In the genomic region with DNA sequence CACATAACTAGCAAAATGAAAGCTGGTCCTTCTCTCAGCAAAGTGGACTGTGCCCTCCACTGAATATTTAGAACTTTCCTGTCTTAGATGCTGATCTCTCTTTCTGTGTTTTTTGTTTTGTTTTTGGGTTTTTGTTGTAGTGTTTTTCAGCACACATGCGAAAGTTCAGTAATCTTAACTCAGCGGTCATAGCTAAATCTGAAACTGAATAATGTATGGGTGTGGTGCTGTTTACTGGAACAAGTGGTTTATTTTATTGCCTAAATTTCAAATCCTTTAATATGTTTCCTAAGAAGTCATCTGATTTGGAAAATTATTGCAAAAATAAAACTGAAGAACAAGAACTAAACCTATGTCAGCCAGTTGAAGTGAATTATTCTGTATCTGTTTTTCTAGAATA, we compare ENCODE assay signal across 25 cellular contexts.
"Had no signal": no experiment of that assay in that cellular context is flagged by ENCODE, and none has a peak within 500 bp of the region (broad histone marks: within the 10 kb centered on the region; RNA-seq: fewer than 3 reads in every experiment).

No MANE protein-coding gene starts in this region.

- H3K27ac ChIP-seq: adrenal gland, epithelial cell of prostate, psoas muscle, right lobe of liver, thyroid gland had no signal

- H3K4me3 Mint-ChIP-seq: activated CD4-positive, alpha-beta memory T cell treated with anti-CD3 and anti-CD28 coated beads, Interleukin-2, amount 10 ng/mL, durations not matched to agents 7 days and 5 days; activated T-cell treated with anti-CD3 and anti-CD28 coated beads, Interleukin-2, amount 50 U/mL, for 24 hours; central memory CD8-positive, alpha-beta T cell; natural killer cell treated with Interleukin-12 subunit alpha and Interleukin-12 subunit beta and Interleukin-15 and Interleukin-18, amount 100 ng/mL, for 72 hours; stimulated activated effector memory CD8-positive, alpha-beta T cell treated with anti-CD3 and anti-CD28 coated beads, Interleukin-12 subunit alpha, Interleukin-12 subunit beta, amount 100 ng/mL, for 72 hours; T-helper 17 cell; WTC11 had no signal

- H3K9me3 ChIP-seq: adrenal gland, body of pancreas, psoas muscle, right lobe of liver, thyroid gland had no signal

- ATAC-seq: left ventricle myocardium superior; natural killer cell treated with Interleukin-12 subunit alpha and Interleukin-12 subunit beta and Interleukin-15 and Interleukin-18, amount 100 ng/mL, for 72 hours; psoas muscle; right lobe of liver; stimulated activated effector memory CD8-positive, alpha-beta T cell treated with anti-CD3 and anti-CD28 coated beads, Interleukin-12 subunit alpha, Interleukin-12 subunit beta, amount 100 ng/mL, for 72 hours; T-helper 17 cell; WTC11 had no signal

- H3K4me3 ChIP-seq: adrenal gland, body of pancreas, psoas muscle, right lobe of liver, thyroid gland had no signal

- DNase-seq: activated CD4-positive, alpha-beta memory T cell treated with anti-CD3 and anti-CD28 coated beads, Interleukin-2, amount 10 ng/mL, durations not matched to agents 7 days and 5 days; activated CD4-positive, alpha-beta T cell treated with anti-CD3 and anti-CD28 coated beads for 4 hours; activated effector memory CD4-positive, alpha-beta T cell treated with Interleukin-2 at 50 U/mL for 16 hours; activated naive CD4-positive, alpha-beta T cell treated with anti-CD3 and anti-CD28 coated beads, Interleukin-2, amount 50 U/mL, for 16 hours; activated T-cell treated with anti-CD3 and anti-CD28 coated beads, Interleukin-2, amount 50 U/mL, for 24 hours; adrenal gland; body of pancreas; cortex of kidney; effector CD8-positive, alpha-beta T cell; hippocampal formation; kidney; left ventricle myocardium superior; mesendoderm; occipital lobe; psoas muscle; right lobe of liver; stimulated activated CD4-positive, alpha-beta T cell treated with anti-CD3 and anti-CD28 coated beads, Interleukin-12 subunit alpha, Interleukin-12 subunit beta, amount 100 ng/mL, for 4 hours; stimulated activated CD4-positive, alpha-beta T cell treated with anti-CD3 and anti-CD28 coated beads, Interleukin-2, amount 100 ng/mL, for 24 hours; T-helper 17 cell; thyroid gland had no signal

- H3K36me3 ChIP-seq: adrenal gland, right lobe of liver, thyroid gland had no signal

- H3K27me3 Mint-ChIP-seq: activated CD4-positive, alpha-beta memory T cell treated with anti-CD3 and anti-CD28 coated beads, Interleukin-2, amount 10 ng/mL, durations not matched to agents 7 days and 5 days; activated T-cell treated with anti-CD3 and anti-CD28 coated beads, Interleukin-2, amount 50 U/mL, for 24 hours; central memory CD8-positive, alpha-beta T cell; natural killer cell treated with Interleukin-12 subunit alpha and Interleukin-12 subunit beta and Interleukin-15 and Interleukin-18, amount 100 ng/mL, for 72 hours; T-helper 17 cell had no signal

- H3K27ac Mint-ChIP-seq: activated CD4-positive, alpha-beta memory T cell treated with anti-CD3 and anti-CD28 coated beads, Interleukin-2, amount 10 ng/mL, durations not matched to agents 7 days and 5 days; activated T-cell treated with anti-CD3 and anti-CD28 coated beads, Interleukin-2, amount 50 U/mL, for 24 hours; natural killer cell treated with Interleukin-12 subunit alpha and Interleukin-12 subunit beta and Interleukin-15 and Interleukin-18, amount 100 ng/mL, for 72 hours; stimulated activated effector memory CD8-positive, alpha-beta T cell treated with anti-CD3 and anti-CD28 coated beads, Interleukin-12 subunit alpha, Interleukin-12 subunit beta, amount 100 ng/mL, for 72 hours; T-helper 17 cell; WTC11 had no signal

- H3K4me1 ChIP-seq: adrenal gland, psoas muscle, right lobe of liver had no signal

- H3K4me1 Mint-ChIP-seq: activated CD4-positive, alpha-beta memory T cell treated with anti-CD3 and anti-CD28 coated beads, Interleukin-2, amount 10 ng/mL, durations not matched to agents 7 days and 5 days; central memory CD8-positive, alpha-beta T cell; stimulated activated effector memory CD8-positive, alpha-beta T cell treated with anti-CD3 and anti-CD28 coated beads, Interleukin-12 subunit alpha, Interleukin-12 subunit beta, amount 100 ng/mL, for 72 hours; T-helper 17 cell had no signal

- H3K27me3 ChIP-seq: adrenal gland, body of pancreas, right lobe of liver, thyroid gland had no signal

- H3K9me3 Mint-ChIP-seq: WTC11 had no signal

- H3K36me3 Mint-ChIP-seq: natural killer cell treated with Interleukin-12 subunit alpha and Interleukin-12 subunit beta and Interleukin-15 and Interleukin-18, amount 100 ng/mL, for 72 hours; stimulated activated effector memory CD8-positive, alpha-beta T cell treated with anti-CD3 and anti-CD28 coated beads, Interleukin-12 subunit alpha, Interleukin-12 subunit beta, amount 100 ng/mL, for 72 hours; WTC11 had no signal
